Comparison of ENCODE assay signal across 8 cellular contexts in the genomic region with DNA sequence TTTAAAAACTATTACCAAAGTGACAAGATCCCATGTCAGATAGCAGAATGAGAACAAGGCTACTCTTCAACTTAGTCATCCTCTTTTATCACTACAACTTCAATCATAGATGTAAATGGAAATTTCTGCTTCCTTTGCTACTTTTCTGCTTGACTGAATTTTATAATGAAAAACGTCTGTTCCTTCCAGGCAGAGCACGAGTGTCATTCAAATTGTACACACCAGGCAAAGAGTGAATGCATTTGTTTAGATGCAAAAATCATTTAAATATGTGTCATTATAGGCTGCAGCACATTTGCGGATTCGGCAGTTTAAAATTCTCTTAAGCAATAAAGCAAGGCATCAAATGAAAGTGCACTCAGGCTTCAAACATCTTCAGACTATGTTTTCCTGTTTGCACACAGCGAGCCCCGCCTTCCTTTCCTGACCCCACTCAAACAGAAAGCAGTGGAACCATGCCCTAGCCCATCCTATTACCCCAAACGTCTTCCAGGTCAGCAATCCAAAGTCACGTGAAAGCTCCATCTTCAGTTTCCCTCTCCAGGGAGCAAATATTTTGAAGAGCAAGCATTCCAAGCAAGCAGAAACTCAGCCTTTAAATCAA.
DNase-seq lines count a peak whose midpoint lies in the region; ATAC-seq, FAIRE-seq and TF ChIP-seq lines count a peak whose summit lies in the region.

No MANE protein-coding gene starts in this region.

- intact Hi-C loops in endothelial cell of umbilical vein (cut with micrococcal nuclease) = loop anchor here (5.0 kb wide), 1 partner anchor 96 kb away; no protein-coding TSS in a partner anchor

- H3K36me3 ChIP-seq in CD4-positive, CD25-positive, alpha-beta regulatory T cell (ENCODE audit: control insufficient read depth, insufficient read depth, low read length) = no peaks in the 10 kb centered on the region
- H3K36me3 ChIP-seq in GM23248 (ENCODE audit: low read depth) = no peaks in the 10 kb centered on the region
- no peaks in the 10 kb centered on the region for H3K36me3 ChIP-seq in SK-N-SH (replicated peaks in 1 of 2; ENCODE audit: control insufficient read depth in 1 of 2, insufficient read depth in 2 of 2, low read length in 1 of 2)
- no peaks in the 10 kb centered on the region for H3K36me3 ChIP-seq in endothelial cell of umbilical vein (ENCODE audit: control insufficient read depth in 2 of 2, extremely low read depth in 1 of 2, insufficient read depth in 2 of 2, low read length in 2 of 2)

- H3K9ac ChIP-seq in GM23248 = peak overlapping the region; percentile 44; the same call in 1 of the 2 replicates
- H3K9ac ChIP-seq in SK-N-SH = no peak overlapping the region; the same call in 1 of the 2 replicates
- no peak overlapping the region for H3K9ac ChIP-seq in endothelial cell of umbilical vein (replicated peaks; ENCODE audit: extremely low read depth, insufficient read depth, low read length)

- peak overlapping the region; percentile 80 for H3K4me3 ChIP-seq in CD4-positive, CD25-positive, alpha-beta regulatory T cell (ENCODE audit: low read depth, low read length)
- H3K4me3 ChIP-seq in GM23248 = peak overlapping the region; percentile 48
- peak overlapping the region; percentile 5 to 6; a peak in 1 of 4 replicates for H3K4me3 ChIP-seq in SK-N-SH (ENCODE audit: low read depth in 2 of 2, low read length in 1 of 2)
- H3K4me3 ChIP-seq in endothelial cell of umbilical vein (replicated peaks in 1 of 3; ENCODE audit: insufficient read depth in 1 of 3, low read depth in 1 of 3, low read length in 3 of 3) = no peak overlapping the region

- H3K9me2 ChIP-seq in GM23248 (ENCODE audit: insufficient read depth) (no peaks in the 10 kb centered on the region), SK-N-SH (no peaks in the 10 kb centered on the region)

- H4K20me1 ChIP-seq in GM23248 (ENCODE audit: insufficient read depth) (no peaks in the 10 kb centered on the region), SK-N-SH (ENCODE audit: insufficient read depth) (no peaks in the 10 kb centered on the region), endothelial cell of umbilical vein (replicated peaks; ENCODE audit: control insufficient read depth, extremely low read depth, insufficient read depth, low read length) (peaks cover 20% of the 10 kb centered on the region)

- no peaks in the 10 kb centered on the region for H3K9me3 ChIP-seq in CD4-positive, CD25-positive, alpha-beta regulatory T cell (ENCODE audit: control insufficient read depth in 2 of 2, low read length in 2 of 2)
- H3K9me3 ChIP-seq in GM23248 (ENCODE audit: low read depth) = no peaks in the 10 kb centered on the region
- no peaks in the 10 kb centered on the region for H3K9me3 ChIP-seq in SK-N-SH
- no peaks in the 10 kb centered on the region for H3K9me3 ChIP-seq in endothelial cell of umbilical vein (replicated peaks; ENCODE audit: control insufficient read depth, insufficient read depth, low read length)

- dilution Hi-C loops in endothelial cell of umbilical vein (cut with MboI; ENCODE audit: extremely low pct_ligation_motif_present, low sequenced_read_pairs) = no loop called here

- no TSS peak for BruUV-seq in endothelial cell of umbilical vein (replicated peaks; lab: Mats Ljungman, UMichigan)

- no peak for TF ChIP-seq CTCF in SK-N-SH (IDR thresholded peaks at IDR 0.05)
- TF ChIP-seq CTCF in endothelial cell of umbilical vein (IDR thresholded peaks at IDR 0.05; ENCODE audit: extremely low read depth in 1 of 2, insufficient read depth in 1 of 2, low read depth in 1 of 2, low read length in 2 of 2) = no peak
- TF ChIP-seq CTCF in progenitor cell of endocrine pancreas (IDR thresholded peaks at IDR 0.05; ENCODE audit: unreplicated experiment) = no peak

- TF ChIP-seq RAD21 in SK-N-SH (IDR thresholded peaks at IDR 0.05; ENCODE audit: low read length) = no peak

- CTCF ChIA-PET in SK-N-SH (lab: Yijun Ruan, JAX) = interaction anchor here (1.1 to 1.3 kb wide), 3 partner anchors 13 to 646 kb away, joined by 3 to 5 read pairs (median 3); no protein-coding TSS in a partner anchor
- CTCF ChIA-PET in endothelial cell of umbilical vein (lab: Charles Lee) = interaction anchor here (0.6 to 1.5 kb wide), 6 partner anchors 9 to 175 kb away, joined by 3 to 8 read pairs (median 4); no protein-coding TSS in a partner anchor

- H3K27ac Mint-ChIP-seq in CD4-positive, CD25-positive, alpha-beta regulatory T cell = peak overlapping the region; percentile 89 to 97 (median 95)
- peak overlapping the region; percentile 4 for H3K27ac Mint-ChIP-seq in progenitor cell of endocrine pancreas
- peak overlapping the region in 1 of 2 donors; percentile 27 for H3K27ac Mint-ChIP-seq in effector memory CD8-positive, alpha-beta T cell

- DNase-seq in CD4-positive, CD25-positive, alpha-beta regulatory T cell = peak in 2 of 3 donors; percentile 24 to 79
- peak; percentile 66 for DNase-seq in GM23248
- DNase-seq in SK-N-SH = peak; percentile 28
- peak; percentile 68 for DNase-seq in endothelial cell of umbilical vein (ENCODE audit: low read depth, low spot score)
- DNase-seq in progenitor cell of endocrine pancreas (ENCODE audit: low spot score, unreplicated experiment) = no peak
- DNase-seq in NCI-H345 treated with DMSO at 0.1 percent for 48 hours (lab: John Stamatoyannopoulos, UW; ENCODE audit: unreplicated experiment) = no peak
- DNase-seq in effector memory CD8-positive, alpha-beta T cell = no peak

- ATAC-seq in CD4-positive, CD25-positive, alpha-beta regulatory T cell (ENCODE audit: low read depth in 2 of 2) = peak; percentile 54 to 72
- no peak for ATAC-seq in effector memory CD8-positive, alpha-beta T cell (replicated peaks)
- ATAC-seq in GM18907 (IDR thresholded peaks at IDR 0.05; ENCODE audit: unreplicated experiment) = no peak

- peaks cover 2% of the 10 kb centered on the region for H3K9me1 ChIP-seq in endothelial cell of umbilical vein (replicated peaks; ENCODE audit: control insufficient read depth, extremely low read depth, insufficient read depth, low read length)

- H3K27ac ChIP-seq in CD4-positive, CD25-positive, alpha-beta regulatory T cell (ENCODE audit: insufficient read depth, low read length, poor library complexity, severe bottlenecking) = peak overlapping the region; percentile 41
- H3K27ac ChIP-seq in GM23248 (peak overlapping the region; percentile 49), SK-N-SH (ENCODE audit: low read depth in 2 of 2, low read length in 1 of 2) (peak overlapping the region; percentile 43 to 73), endothelial cell of umbilical vein (ENCODE audit: insufficient read depth, low read depth, low read length) (no peak overlapping the region)

- in situ Hi-C loops in GM23248 (cut with MboI) = no loop called here

- POLR2A ChIA-PET in SK-N-SH (lab: Yijun Ruan, JAX) (no interaction called here), endothelial cell of umbilical vein (lab: Charles Lee) (no interaction called here)

- H3K79me2 ChIP-seq in GM23248 (ENCODE audit: insufficient read depth) (peaks cover 92% of the 10 kb centered on the region), SK-N-SH (ENCODE audit: insufficient read depth) (peaks cover 89% of the 10 kb centered on the region), endothelial cell of umbilical vein (ENCODE audit: control insufficient read depth, insufficient read depth, low read length) (peaks cover 98% of the 10 kb centered on the region)

- peak overlapping the region; percentile 9 to 90 (median 83) for H3K4me3 Mint-ChIP-seq in CD4-positive, CD25-positive, alpha-beta regulatory T cell
- no peak overlapping the region for H3K4me3 Mint-ChIP-seq in progenitor cell of endocrine pancreas (ENCODE audit: low read depth)
- H3K4me3 Mint-ChIP-seq in effector memory CD8-positive, alpha-beta T cell = peak overlapping the region in 1 of 2 donors; percentile 38

- no peaks in the 10 kb centered on the region for H3K9me3 Mint-ChIP-seq in CD4-positive, CD25-positive, alpha-beta regulatory T cell
- H3K9me3 Mint-ChIP-seq in progenitor cell of endocrine pancreas (ENCODE audit: low read depth) = peaks cover 3% of the 10 kb centered on the region
- peaks cover 0 to 6% of the 10 kb centered on the region in 2 donors for H3K9me3 Mint-ChIP-seq in effector memory CD8-positive, alpha-beta T cell

- FAIRE-seq in endothelial cell of umbilical vein (lab: Jason Lieb, UNC) = peak; percentile 55

- no peaks in the 10 kb centered on the region for H3K27me3 ChIP-seq in CD4-positive, CD25-positive, alpha-beta regulatory T cell (ENCODE audit: control insufficient read depth, insufficient read depth, low read length)
- no peaks in the 10 kb centered on the region for H3K27me3 ChIP-seq in GM23248 (replicated peaks; ENCODE audit: insufficient read depth)
- no peaks in the 10 kb centered on the region for H3K27me3 ChIP-seq in SK-N-SH (ENCODE audit: insufficient read depth)
- H3K27me3 ChIP-seq in endothelial cell of umbilical vein (ENCODE audit: control insufficient read depth in 2 of 2, insufficient read depth in 2 of 2, low read length in 2 of 2) = no peaks in the 10 kb centered on the region

- no peak for TF ChIP-seq POLR2A in endothelial cell of umbilical vein (IDR thresholded peaks at IDR 0.05; ENCODE audit: low read depth, low read length)

- H2AFZ ChIP-seq in GM23248 = peak overlapping the region; percentile 51
- no peak overlapping the region for H2AFZ ChIP-seq in SK-N-SH (ENCODE audit: low read depth)
- H2AFZ ChIP-seq in endothelial cell of umbilical vein (ENCODE audit: low read depth, low read length) = no peak overlapping the region

- peaks cover 18 to 49% (median 39%) of the 10 kb centered on the region in 4 donors for H3K4me1 Mint-ChIP-seq in CD4-positive, CD25-positive, alpha-beta regulatory T cell
- peaks cover 46% of the 10 kb centered on the region for H3K4me1 Mint-ChIP-seq in progenitor cell of endocrine pancreas (ENCODE audit: low read depth)
- peaks cover 0 to 5% of the 10 kb centered on the region in 2 donors for H3K4me1 Mint-ChIP-seq in effector memory CD8-positive, alpha-beta T cell (ENCODE audit: low read depth in 2 of 2)

- peak overlapping the region; percentile 78 for H3K4me2 ChIP-seq in GM23248 (ENCODE audit: unreplicated experiment)
- H3K4me2 ChIP-seq in SK-N-SH = peak overlapping the region; percentile 52; the same call in 1 of the 2 replicates
- peak overlapping the region; percentile 59 for H3K4me2 ChIP-seq in endothelial cell of umbilical vein (ENCODE audit: insufficient read depth, low read length)

- H3F3A ChIP-seq in GM23248 (ENCODE audit: insufficient read depth) (peaks cover 30% of the 10 kb centered on the region), SK-N-SH (replicated peaks; ENCODE audit: insufficient read depth) (peaks cover 5% of the 10 kb centered on the region)

- H3K4me1 ChIP-seq in CD4-positive, CD25-positive, alpha-beta regulatory T cell (ENCODE audit: control insufficient read depth, insufficient read depth, low read length, poor library complexity, severe bottlenecking) = peaks cover 9% of the 10 kb centered on the region
- peaks cover 30% of the 10 kb centered on the region for H3K4me1 ChIP-seq in GM23248 (ENCODE audit: insufficient read depth)
- peaks cover 25 to 49% of the 10 kb centered on the region in 2 experiments; a peak in 3 of 4 replicates for H3K4me1 ChIP-seq in SK-N-SH (ENCODE audit: control insufficient read depth in 1 of 2, insufficient read depth in 2 of 2, low read depth in 1 of 2, low read length in 1 of 2)
- peaks cover 47% of the 10 kb centered on the region for H3K4me1 ChIP-seq in endothelial cell of umbilical vein (ENCODE audit: control insufficient read depth, extremely low read depth, insufficient read depth, low read length)

- H3K36me3 Mint-ChIP-seq in CD4-positive, CD25-positive, alpha-beta regulatory T cell = no peaks in the 10 kb centered on the region
- peaks cover 2% of the 10 kb centered on the region for H3K36me3 Mint-ChIP-seq in progenitor cell of endocrine pancreas (ENCODE audit: insufficient read depth)
- no peaks in the 10 kb centered on the region for H3K36me3 Mint-ChIP-seq in effector memory CD8-positive, alpha-beta T cell (ENCODE audit: insufficient read depth)

- 2 to 3% methylated on average over 8 of the region's 8 CpGs for whole genome bisulfite sequencing in GM23248 (ENCODE audit: low coverage in 1 of 2, low lambda C conversion rate in 2 of 2, missing lambda C conversion rate in 2 of 2), 2 experiments
- WGBS in SK-N-SH (ENCODE audit: low lambda C conversion rate) = 42% methylated on average over 8 of the region's 8 CpGs

- no peaks in the 10 kb centered on the region for H3K27me3 Mint-ChIP-seq in CD4-positive, CD25-positive, alpha-beta regulatory T cell
- H3K27me3 Mint-ChIP-seq in progenitor cell of endocrine pancreas = no peaks in the 10 kb centered on the region
- no peaks in the 10 kb centered on the region for H3K27me3 Mint-ChIP-seq in effector memory CD8-positive, alpha-beta T cell

- no peak for TF ChIP-seq EP300 in SK-N-SH (IDR thresholded peaks at IDR 0.05; ENCODE audit: borderline replicate concordance in 1 of 2, low read depth in 1 of 2, low read length in 1 of 2)

Comparison
In these comparisons a context has a peak if more than half of its experiments do, and no peak if none do; other contexts are left out.
1. ATAC-seq: peak in CD4-positive, CD25-positive, alpha-beta regulatory T cell (2 of 2); none in effector memory CD8-positive, alpha-beta T cell (single experiment) and GM18907 (single experiment).
2. DNase-seq: peak in CD4-positive, CD25-positive, alpha-beta regulatory T cell (2 of 3), GM23248 (single experiment), SK-N-SH (single experiment) and endothelial cell of umbilical vein (single experiment); none in progenitor cell of endocrine pancreas (single experiment), NCI-H345 treated with DMSO at 0.1 percent for 48 hours (single experiment) and effector memory CD8-positive, alpha-beta T cell (0 of 3).
3. H3K4me3 ChIP-seq: peak in CD4-positive, CD25-positive, alpha-beta regulatory T cell (single experiment), GM23248 (single experiment) and SK-N-SH (2 of 2); none in endothelial cell of umbilical vein (0 of 3).
4. Peak in every context shown above with its lines, with median percentiles within 50 percentile points of each other: H3K4me2 ChIP-seq.